23 cellular contexts compared by ENCODE assay signal in the genomic region with DNA sequence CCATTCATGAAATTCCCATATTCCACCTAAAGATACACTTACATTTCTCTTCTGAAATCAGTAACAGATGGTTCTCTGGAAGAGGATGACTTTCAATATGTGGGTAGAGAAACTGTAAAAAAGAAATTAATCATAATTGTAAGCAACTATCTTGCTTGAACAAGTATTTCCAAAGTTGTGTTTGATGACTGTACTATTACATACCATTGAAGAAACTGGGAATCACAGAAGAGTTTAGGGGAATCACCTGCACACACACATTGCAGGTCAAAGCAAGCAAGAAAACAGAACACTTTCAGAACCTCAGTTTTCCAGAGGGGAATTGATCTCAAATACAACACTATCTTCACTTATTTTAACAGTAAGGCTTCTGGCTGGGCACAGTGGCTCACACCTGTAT.
"Had no signal": no experiment of that assay in that cellular context is flagged by ENCODE, and none has a peak within 500 bp of the region (broad histone marks: within the 10 kb centered on the region; RNA-seq: fewer than 3 reads in every experiment).

No MANE protein-coding gene starts in this region.

- H3K4me1 Mint-ChIP-seq: activated CD8-positive, alpha-beta memory T cell treated with anti-CD3 and anti-CD28 coated beads, Interleukin-2, amount 10 ng/mL, durations not matched to agents 7 days and 5 days had no signal

- H3K4me3 Mint-ChIP-seq: activated CD8-positive, alpha-beta memory T cell treated with anti-CD3 and anti-CD28 coated beads, Interleukin-2, amount 10 ng/mL, durations not matched to agents 7 days and 5 days; activated CD8-positive, alpha-beta T cell treated with anti-CD3 and anti-CD28 coated beads, Interleukin-2, amount 10 ng/mL, durations not matched to agents 7 days and 5 days; nephron; T-helper 1 cell treated with Interleukin-12 subunit alpha and Interleukin-12 subunit beta and Interleukin-4 antibody, amounts not matched to agents 30 μg/mL and 1 μg/mL, for 36 hours had no signal

- H3K27ac Mint-ChIP-seq: activated CD8-positive, alpha-beta memory T cell treated with anti-CD3 and anti-CD28 coated beads, Interleukin-2, amount 10 ng/mL, durations not matched to agents 7 days and 5 days; activated CD8-positive, alpha-beta T cell treated with anti-CD3 and anti-CD28 coated beads, Interleukin-2, amount 10 ng/mL, durations not matched to agents 7 days and 5 days; nephron; T-helper 1 cell treated with Interleukin-12 subunit alpha and Interleukin-12 subunit beta and Interleukin-4 antibody, amounts not matched to agents 30 μg/mL and 1 μg/mL, for 36 hours had no signal

- H3K27ac ChIP-seq: SK-N-MC, thoracic aorta, VCaP had no signal

- ATAC-seq: activated CD4-positive, CD25-positive, alpha-beta regulatory T cell treated with anti-CD3 and anti-CD28 coated beads, Interleukin-2, amount 50 U/mL, for 24 hours; activated CD8-positive, alpha-beta memory T cell treated with anti-CD3 and anti-CD28 coated beads, Interleukin-2, amount 10 ng/mL, durations not matched to agents 7 days and 5 days; activated CD8-positive, alpha-beta T cell treated with anti-CD3 and anti-CD28 coated beads, Interleukin-2, amount 10 ng/mL, durations not matched to agents 7 days and 5 days; left colon; right cardiac atrium had no signal

- H3K4me3 ChIP-seq: SK-N-MC, thoracic aorta had no signal

- H3K9me3 ChIP-seq: thoracic aorta had no signal

- H3K9me3 Mint-ChIP-seq: nephron; T-helper 1 cell treated with Interleukin-12 subunit alpha and Interleukin-12 subunit beta and Interleukin-4 antibody, amounts not matched to agents 30 μg/mL and 1 μg/mL, for 36 hours had no signal

- H3K36me3 Mint-ChIP-seq: activated CD8-positive, alpha-beta memory T cell treated with anti-CD3 and anti-CD28 coated beads, Interleukin-2, amount 10 ng/mL, durations not matched to agents 7 days and 5 days had no signal

- DNase-seq: activated CD8-positive, alpha-beta memory T cell treated with anti-CD3 and anti-CD28 coated beads, Interleukin-2, amount 10 ng/mL, durations not matched to agents 7 days and 5 days; activated CD8-positive, alpha-beta T cell treated with anti-CD3 and anti-CD28 coated beads, Interleukin-2, amount 10 ng/mL, durations not matched to agents 7 days and 5 days; activated naive CD4-positive, alpha-beta T cell; dermis blood vessel endothelial cell; effector CD4-positive, alpha-beta T cell; head of caudate nucleus; hippocampal formation; kidney; left colon; posterior cingulate gyrus; right cardiac atrium; stimulated activated CD4-positive, alpha-beta T cell treated with anti-CD3 and anti-CD28 coated beads, Interleukin-15, amount 100 ng/mL, for 24 hours; stimulated activated CD4-positive, alpha-beta T cell treated with anti-CD3 and anti-CD28 coated beads, Interleukin-2, amount 100 ng/mL, for 24 hours; stimulated activated naive CD4-positive, alpha-beta T cell; SW 1271; T-helper 9 cell; trophoblast cell had no signal
